In the genomic region with DNA sequence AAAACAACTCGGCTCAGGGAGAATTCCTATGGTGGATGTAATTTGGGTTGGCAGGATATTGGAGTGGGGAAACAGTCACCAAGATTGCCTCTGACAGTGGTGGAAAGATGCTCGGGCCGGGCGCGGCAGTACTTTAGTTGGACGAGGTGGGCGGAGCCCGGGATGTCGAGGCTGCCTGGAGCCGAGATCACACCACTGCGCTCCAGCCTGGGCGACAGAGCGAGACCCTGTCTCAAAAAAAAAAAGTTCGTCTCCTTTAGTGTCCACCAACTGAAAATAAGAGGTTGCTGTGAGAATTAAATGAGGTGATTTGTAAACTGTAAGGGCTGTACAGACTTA, we compare ENCODE assay signal across 8 cellular contexts. TPM values are rescaled to one million over a fixed set of nuclear protein-coding genes. Genes with fewer than 3 reads are reported as not detected.
DNase-seq lines count a peak whose midpoint lies in the region; ATAC-seq and TF ChIP-seq lines count a peak whose summit lies in the region.

No MANE protein-coding gene starts in this region.

- no peak for TF ChIP-seq CTCF in HL-60 (IDR thresholded peaks at IDR 0.05; ENCODE audit: insufficient read depth, low read length)
- no peak for TF ChIP-seq CTCF in astrocyte of the spinal cord (IDR thresholded peaks at IDR 0.05; ENCODE audit: low read depth, low read length)

- H3K27me3 Mint-ChIP-seq in T-cell, result no peaks in the 10 kb centered on the region

- no peaks in the 10 kb centered on the region for H3K27me3 ChIP-seq in HL-60 (ENCODE audit: insufficient read depth, poor library complexity, severe bottlenecking)

- ATAC-seq in T-cell (replicated peaks in 1 of 4) (peak in 3 of 4 experiments; percentile 14 to 24 (median 17)), HG03342 (IDR thresholded peaks at IDR 0.05; ENCODE audit: unreplicated experiment) (no peak)

- in situ Hi-C loops in astrocyte of the spinal cord (cut with HindIII; ENCODE audit: low sequenced_read_pairs), result no loop called here

- CTCF ChIA-PET in T-cell (lab: Charles Lee), result interaction anchor here (0.6 to 4.9 kb wide), 22 partner anchors 9 to 451 kb away, joined by 3 to 40 read pairs (median 4); a partner anchor contains a TSS

- peaks cover 16% of the 10 kb centered on the region for H3K36me3 Mint-ChIP-seq in T-cell

- POLR2A ChIA-PET in T-cell (lab: Charles Lee), result interaction anchor here (0.5 to 1.9 kb wide), 10 partner anchors 15 to 338 kb away, joined by 3 to 10 read pairs (median 4); a partner anchor contains a TSS

- H3K27ac ChIP-seq in HL-60 (replicated peaks), result peak overlapping the region; percentile 90

- peak overlapping the region; percentile 95 to 96 for H3K27ac Mint-ChIP-seq in T-cell

- H3K9me3 Mint-ChIP-seq in T-cell, result no peaks in the 10 kb centered on the region

- peaks cover 42 to 49% (median 45%) of the 10 kb centered on the region in 3 donors for H3K4me1 Mint-ChIP-seq in T-cell

- DNase-seq in ELF-1 (ENCODE audit: low read depth, low spot score), result peak; percentile 59
- DNase-seq in HL-60 (ENCODE audit: low read depth in 1 of 2, low spot score in 1 of 2), result peak in 1 of 2 experiments; percentile 39
- peak in 21 of 34 experiments; percentile 6 to 39 (median 17) for DNase-seq in T-cell
- no peak for DNase-seq in astrocyte of the spinal cord (ENCODE audit: low read depth, low spot score)
- DNase-seq in iPS-NIHi11 (ENCODE audit: low spot score), result peak; percentile 31
- peak; percentile 40 for DNase-seq in stimulated activated CD4-positive, alpha-beta T cell treated with anti-CD3 and anti-CD28 coated beads, Interleukin-12 subunit alpha, Interleukin-12 subunit beta, amount 100 ng/mL, for 4 hours
- DNase-seq in GM19240 (ENCODE audit: insufficient read length, low spot score), result no peak

- H3K4me3 Mint-ChIP-seq in T-cell, result peak overlapping the region; percentile 91 to 99 (median 91)

- H3K4me3 ChIP-seq in HL-60 (replicated peaks; ENCODE audit: insufficient read depth, low read length) (peak overlapping the region; percentile 93), astrocyte of the spinal cord (ENCODE audit: low read depth, low read length) (peak overlapping the region; percentile 94)

RNA-seq across cellular contexts. Expression of a gene that starts 0.6 kb away (rescaled TPM):
- 10 to 100 TPM; 46.9 to 62.3 (median 59.3) TPM for total RNA-seq in T-cell

RNA-seq across cellular contexts. Expression of a gene that starts 41.4 kb away (rescaled TPM):
- total RNA-seq in T-cell, result 10 to 100 TPM; 11.7 to 21.5 (median 16.8) TPM

Comparison
In these comparisons a context has a peak if more than half of its experiments do, and no peak if none do; other contexts are left out.
1. DNase-seq: peak in ELF-1 (single experiment), T-cell (21 of 34), iPS-NIHi11 (single experiment) and stimulated activated CD4-positive, alpha-beta T cell treated with anti-CD3 and anti-CD28 coated beads, Interleukin-12 subunit alpha, Interleukin-12 subunit beta, amount 100 ng/mL, for 4 hours (single experiment); none in astrocyte of the spinal cord (single experiment) and GM19240 (single experiment).